Comparison of ENCODE assay signal across 4 cellular contexts in the genomic region with DNA sequence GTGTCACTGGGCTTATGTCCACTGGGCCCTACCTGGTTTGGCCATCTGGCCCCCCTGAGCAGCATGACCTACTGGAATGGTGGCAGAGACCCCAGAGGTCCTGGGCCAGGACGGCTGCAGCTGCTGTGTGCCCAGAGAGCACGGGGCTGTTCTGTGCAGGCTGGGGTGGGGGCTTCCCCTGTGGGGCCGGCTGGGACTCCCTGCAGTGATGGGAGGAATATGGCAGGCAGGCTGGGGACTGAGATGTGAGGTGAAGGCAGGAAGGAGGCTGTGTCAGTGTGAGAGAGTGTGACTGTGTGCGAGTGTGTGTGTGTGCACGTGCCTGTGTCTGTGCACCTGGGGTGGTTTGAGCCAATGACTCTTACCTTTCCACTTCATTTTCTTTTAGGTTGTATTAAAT. TPM values are rescaled to one million over a fixed set of nuclear protein-coding genes. Genes with fewer than 3 reads are reported as not detected.
"Had no signal": no experiment of that assay in that cellular context is flagged by ENCODE, and none has a peak within 500 bp of the region (broad histone marks: within the 10 kb centered on the region; RNA-seq: fewer than 3 reads in every experiment).

No MANE protein-coding gene starts in this region.

RNA-seq across cellular contexts. Expression of a gene that starts 29.0 kb away (rescaled TPM):
- total RNA-seq: LHCN-M2, MCF 10A, SJSA1 had no signal
- polyA plus RNA-seq: SK-N-SH had no signal
